In the genomic region with DNA sequence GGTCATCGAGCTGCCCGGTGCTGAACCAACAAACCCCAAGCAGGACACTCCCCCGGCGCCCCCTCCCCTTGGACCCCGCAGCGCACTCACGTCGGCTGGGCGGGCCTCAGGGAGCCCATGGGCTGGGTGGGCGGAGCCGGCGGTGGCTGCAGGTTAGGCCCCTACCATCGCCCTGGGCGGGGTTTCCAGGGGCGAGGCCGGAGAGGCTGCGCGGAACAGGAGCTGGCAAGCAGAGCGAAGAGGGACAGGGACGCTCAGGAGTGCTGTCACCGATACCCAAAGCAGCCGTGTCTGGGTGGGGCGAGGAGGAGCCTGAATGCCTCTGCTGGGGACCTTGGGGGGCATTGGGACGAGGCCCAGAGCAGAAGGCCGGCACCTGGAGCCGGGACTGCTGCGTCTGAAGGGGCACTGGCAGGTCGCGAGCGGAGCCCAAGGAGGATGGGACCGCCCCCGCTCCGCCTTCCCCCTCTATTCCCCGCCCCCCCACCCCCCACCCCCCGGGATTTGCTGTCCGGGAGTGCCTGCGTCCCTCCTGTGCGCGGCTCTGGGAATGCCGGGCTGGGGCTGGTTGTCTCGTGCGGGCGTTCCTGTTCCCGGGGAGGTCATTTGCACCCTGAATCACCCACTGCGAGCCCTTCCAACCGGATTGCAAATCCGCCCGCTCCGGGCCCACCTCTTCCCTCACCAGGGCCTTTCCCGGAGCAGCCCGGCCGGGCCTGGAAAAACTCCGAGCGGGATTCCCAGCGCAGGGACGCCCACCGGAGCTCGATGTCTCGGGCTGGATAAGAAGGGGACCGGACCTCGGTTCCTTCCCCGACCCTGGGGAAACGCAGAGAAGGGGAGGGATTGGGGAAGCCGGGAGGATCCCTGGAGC, we compare ENCODE assay signal across 1 cellular context.
TF ChIP-seq lines count a peak whose summit lies in the region.

No MANE protein-coding gene starts in this region.

TF ChIP-seq in HepG2, 621 proteins besides CTCF, POLR2A, EP300 and RAD21 (continued from another document and continues in another):
- TF ChIP-seq, protein P1, sequence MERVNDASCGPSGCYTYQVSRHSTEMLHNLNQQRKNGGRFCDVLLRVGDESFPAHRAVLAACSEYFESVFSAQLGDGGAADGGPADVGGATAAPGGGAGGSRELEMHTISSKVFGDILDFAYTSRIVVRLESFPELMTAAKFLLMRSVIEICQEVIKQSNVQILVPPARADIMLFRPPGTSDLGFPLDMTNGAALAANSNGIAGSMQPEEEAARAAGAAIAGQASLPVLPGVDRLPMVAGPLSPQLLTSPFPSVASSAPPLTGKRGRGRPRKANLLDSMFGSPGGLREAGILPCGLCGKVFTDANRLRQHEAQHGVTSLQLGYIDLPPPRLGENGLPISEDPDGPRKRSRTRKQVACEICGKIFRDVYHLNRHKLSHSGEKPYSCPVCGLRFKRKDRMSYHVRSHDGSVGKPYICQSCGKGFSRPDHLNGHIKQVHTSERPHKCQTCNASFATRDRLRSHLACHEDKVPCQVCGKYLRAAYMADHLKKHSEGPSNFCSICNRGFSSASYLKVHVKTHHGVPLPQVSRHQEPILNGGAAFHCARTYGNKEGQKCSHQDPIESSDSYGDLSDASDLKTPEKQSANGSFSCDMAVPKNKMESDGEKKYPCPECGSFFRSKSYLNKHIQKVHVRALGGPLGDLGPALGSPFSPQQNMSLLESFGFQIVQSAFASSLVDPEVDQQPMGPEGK (CRISPR knock-in tag; IDR thresholded peaks at IDR 0.05): peak; percentile 67
- TF ChIP-seq RXRB (CRISPR knock-in tag; IDR thresholded peaks at IDR 0.05; ENCODE audit: borderline replicate concordance) (peak; percentile 16; the same call in 1 of the 2 replicates), ZFP82 (CRISPR knock-in tag; IDR thresholded peaks at IDR 0.05; ENCODE audit: borderline replicate concordance) (peak; percentile 54; the same call in 1 of the 2 replicates), KLF6 (CRISPR knock-in tag; IDR thresholded peaks at IDR 0.05) (0 out of 2 replicates have a peak, but pooled peaks have one; percentile 34), ERF (CRISPR knock-in tag; IDR thresholded peaks at IDR 0.05) (peak; percentile 66), MYC (CRISPR knock-in tag; IDR thresholded peaks at IDR 0.05; ENCODE audit: borderline replicate concordance) (peak; percentile 35; the same call in 1 of the 2 replicates), SP4 (CRISPR knock-in tag; IDR thresholded peaks at IDR 0.05) (peak; percentile 36; the same call in 1 of the 2 replicates), ZNF205 (CRISPR knock-in tag; IDR thresholded peaks at IDR 0.05) (0 out of 2 replicates have a peak, but pooled peaks have one; percentile 35), ZNF44 (CRISPR knock-in tag; IDR thresholded peaks at IDR 0.05) (0 out of 2 replicates have a peak, but pooled peaks have one; percentile 57), ZNF792 (CRISPR knock-in tag; IDR thresholded peaks at IDR 0.05) (0 out of 2 replicates have a peak, but pooled peaks have one; percentile 43), ZNF768 (CRISPR knock-in tag; IDR thresholded peaks at IDR 0.05) (peak; percentile 7; the same call in 1 of the 2 replicates), ZBTB7B (CRISPR knock-in tag; IDR thresholded peaks at IDR 0.05) (peak; percentile 26; the same call in 1 of the 2 replicates), ZNF567 (CRISPR knock-in tag; IDR thresholded peaks at IDR 0.05; ENCODE audit: borderline replicate concordance) (no peak), HNRNPK (IDR thresholded peaks at IDR 0.05; ENCODE audit: low read depth, low read length, poor library complexity, severe bottlenecking) (peak; percentile 76), ZNF17 (CRISPR knock-in tag; IDR thresholded peaks at IDR 0.05) (no peak), HOXA3 (CRISPR knock-in tag; IDR thresholded peaks at IDR 0.05) (peak; percentile 32; the same call in 1 of the 2 replicates), PHF8 (CRISPR knock-in tag; IDR thresholded peaks at IDR 0.05) (no peak; the same call in none of the 2 replicates), ZNF614 (CRISPR knock-in tag; IDR thresholded peaks at IDR 0.05; ENCODE audit: borderline replicate concordance) (peak; percentile 17; the same call in 1 of the 2 replicates), ZNF547 (CRISPR knock-in tag; IDR thresholded peaks at IDR 0.05) (peak; percentile 56; the same call in 1 of the 2 replicates), GATAD1 (CRISPR knock-in tag; IDR thresholded peaks at IDR 0.05) (no peak; the same call in 1 of the 2 replicates), ZMYM3 (CRISPR knock-in tag; IDR thresholded peaks at IDR 0.05) (peak; percentile 41; the same call in 1 of the 2 replicates), MAZ (IDR thresholded peaks at IDR 0.05; ENCODE audit: borderline replicate concordance, low read depth, low read length) (no peak), MAZ (CRISPR knock-in tag; IDR thresholded peaks at IDR 0.05; ENCODE audit: low read depth) (0 out of 2 replicates have a peak, but pooled peaks have one; percentile 14), KAT8 (CRISPR knock-in tag; IDR thresholded peaks at IDR 0.05) (0 out of 2 replicates have a peak, but pooled peaks have one; percentile 5), SMARCE1 (IDR thresholded peaks at IDR 0.05; ENCODE audit: borderline replicate concordance) (no peak), PLRG1 (conservative IDR thresholded peaks at IDR 0.05) (no peak), GABPB1 (CRISPR knock-in tag; IDR thresholded peaks at IDR 0.05) (peak; percentile 61; the same call in 1 of the 2 replicates), ZNF563 (CRISPR knock-in tag; IDR thresholded peaks at IDR 0.05) (no peak), ZSCAN12 (CRISPR knock-in tag; IDR thresholded peaks at IDR 0.05) (no peak), HNRNPLL (IDR thresholded peaks at IDR 0.05; ENCODE audit: low read depth, low read length, poor library complexity, severe bottlenecking) (peak; percentile 47), XRCC5 (optimal IDR thresholded peaks at IDR 0.05; ENCODE audit: low read length) (peak; percentile 47)
- TF ChIP-seq, protein P2, sequence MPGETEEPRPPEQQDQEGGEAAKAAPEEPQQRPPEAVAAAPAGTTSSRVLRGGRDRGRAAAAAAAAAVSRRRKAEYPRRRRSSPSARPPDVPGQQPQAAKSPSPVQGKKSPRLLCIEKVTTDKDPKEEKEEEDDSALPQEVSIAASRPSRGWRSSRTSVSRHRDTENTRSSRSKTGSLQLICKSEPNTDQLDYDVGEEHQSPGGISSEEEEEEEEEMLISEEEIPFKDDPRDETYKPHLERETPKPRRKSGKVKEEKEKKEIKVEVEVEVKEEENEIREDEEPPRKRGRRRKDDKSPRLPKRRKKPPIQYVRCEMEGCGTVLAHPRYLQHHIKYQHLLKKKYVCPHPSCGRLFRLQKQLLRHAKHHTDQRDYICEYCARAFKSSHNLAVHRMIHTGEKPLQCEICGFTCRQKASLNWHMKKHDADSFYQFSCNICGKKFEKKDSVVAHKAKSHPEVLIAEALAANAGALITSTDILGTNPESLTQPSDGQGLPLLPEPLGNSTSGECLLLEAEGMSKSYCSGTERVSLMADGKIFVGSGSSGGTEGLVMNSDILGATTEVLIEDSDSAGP (CRISPR knock-in tag; IDR thresholded peaks at IDR 0.05; ENCODE audit: borderline replicate concordance): peak; percentile 52; the same call in 1 of the 2 replicates
- TF ChIP-seq, protein P3, sequence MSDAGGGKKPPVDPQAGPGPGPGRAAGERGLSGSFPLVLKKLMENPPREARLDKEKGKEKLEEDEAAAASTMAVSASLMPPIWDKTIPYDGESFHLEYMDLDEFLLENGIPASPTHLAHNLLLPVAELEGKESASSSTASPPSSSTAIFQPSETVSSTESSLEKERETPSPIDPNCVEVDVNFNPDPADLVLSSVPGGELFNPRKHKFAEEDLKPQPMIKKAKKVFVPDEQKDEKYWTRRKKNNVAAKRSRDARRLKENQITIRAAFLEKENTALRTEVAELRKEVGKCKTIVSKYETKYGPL (CRISPR knock-in tag; IDR thresholded peaks at IDR 0.05): no peak
- TF ChIP-seq, protein P4, sequence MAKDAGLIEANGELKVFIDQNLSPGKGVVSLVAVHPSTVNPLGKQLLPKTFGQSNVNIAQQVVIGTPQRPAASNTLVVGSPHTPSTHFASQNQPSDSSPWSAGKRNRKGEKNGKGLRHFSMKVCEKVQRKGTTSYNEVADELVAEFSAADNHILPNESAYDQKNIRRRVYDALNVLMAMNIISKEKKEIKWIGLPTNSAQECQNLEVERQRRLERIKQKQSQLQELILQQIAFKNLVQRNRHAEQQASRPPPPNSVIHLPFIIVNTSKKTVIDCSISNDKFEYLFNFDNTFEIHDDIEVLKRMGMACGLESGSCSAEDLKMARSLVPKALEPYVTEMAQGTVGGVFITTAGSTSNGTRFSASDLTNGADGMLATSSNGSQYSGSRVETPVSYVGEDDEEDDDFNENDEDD (CRISPR knock-in tag; IDR thresholded peaks at IDR 0.05; ENCODE audit: borderline replicate concordance): no peak
- TF ChIP-seq, protein P5, sequence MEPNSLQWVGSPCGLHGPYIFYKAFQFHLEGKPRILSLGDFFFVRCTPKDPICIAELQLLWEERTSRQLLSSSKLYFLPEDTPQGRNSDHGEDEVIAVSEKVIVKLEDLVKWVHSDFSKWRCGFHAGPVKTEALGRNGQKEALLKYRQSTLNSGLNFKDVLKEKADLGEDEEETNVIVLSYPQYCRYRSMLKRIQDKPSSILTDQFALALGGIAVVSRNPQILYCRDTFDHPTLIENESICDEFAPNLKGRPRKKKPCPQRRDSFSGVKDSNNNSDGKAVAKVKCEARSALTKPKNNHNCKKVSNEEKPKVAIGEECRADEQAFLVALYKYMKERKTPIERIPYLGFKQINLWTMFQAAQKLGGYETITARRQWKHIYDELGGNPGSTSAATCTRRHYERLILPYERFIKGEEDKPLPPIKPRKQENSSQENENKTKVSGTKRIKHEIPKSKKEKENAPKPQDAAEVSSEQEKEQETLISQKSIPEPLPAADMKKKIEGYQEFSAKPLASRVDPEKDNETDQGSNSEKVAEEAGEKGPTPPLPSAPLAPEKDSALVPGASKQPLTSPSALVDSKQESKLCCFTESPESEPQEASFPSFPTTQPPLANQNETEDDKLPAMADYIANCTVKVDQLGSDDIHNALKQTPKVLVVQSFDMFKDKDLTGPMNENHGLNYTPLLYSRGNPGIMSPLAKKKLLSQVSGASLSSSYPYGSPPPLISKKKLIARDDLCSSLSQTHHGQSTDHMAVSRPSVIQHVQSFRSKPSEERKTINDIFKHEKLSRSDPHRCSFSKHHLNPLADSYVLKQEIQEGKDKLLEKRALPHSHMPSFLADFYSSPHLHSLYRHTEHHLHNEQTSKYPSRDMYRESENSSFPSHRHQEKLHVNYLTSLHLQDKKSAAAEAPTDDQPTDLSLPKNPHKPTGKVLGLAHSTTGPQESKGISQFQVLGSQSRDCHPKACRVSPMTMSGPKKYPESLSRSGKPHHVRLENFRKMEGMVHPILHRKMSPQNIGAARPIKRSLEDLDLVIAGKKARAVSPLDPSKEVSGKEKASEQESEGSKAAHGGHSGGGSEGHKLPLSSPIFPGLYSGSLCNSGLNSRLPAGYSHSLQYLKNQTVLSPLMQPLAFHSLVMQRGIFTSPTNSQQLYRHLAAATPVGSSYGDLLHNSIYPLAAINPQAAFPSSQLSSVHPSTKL (CRISPR knock-in tag; IDR thresholded peaks at IDR 0.05): peak; percentile 8; the same call in 1 of the 2 replicates
- TF ChIP-seq, protein P6, sequence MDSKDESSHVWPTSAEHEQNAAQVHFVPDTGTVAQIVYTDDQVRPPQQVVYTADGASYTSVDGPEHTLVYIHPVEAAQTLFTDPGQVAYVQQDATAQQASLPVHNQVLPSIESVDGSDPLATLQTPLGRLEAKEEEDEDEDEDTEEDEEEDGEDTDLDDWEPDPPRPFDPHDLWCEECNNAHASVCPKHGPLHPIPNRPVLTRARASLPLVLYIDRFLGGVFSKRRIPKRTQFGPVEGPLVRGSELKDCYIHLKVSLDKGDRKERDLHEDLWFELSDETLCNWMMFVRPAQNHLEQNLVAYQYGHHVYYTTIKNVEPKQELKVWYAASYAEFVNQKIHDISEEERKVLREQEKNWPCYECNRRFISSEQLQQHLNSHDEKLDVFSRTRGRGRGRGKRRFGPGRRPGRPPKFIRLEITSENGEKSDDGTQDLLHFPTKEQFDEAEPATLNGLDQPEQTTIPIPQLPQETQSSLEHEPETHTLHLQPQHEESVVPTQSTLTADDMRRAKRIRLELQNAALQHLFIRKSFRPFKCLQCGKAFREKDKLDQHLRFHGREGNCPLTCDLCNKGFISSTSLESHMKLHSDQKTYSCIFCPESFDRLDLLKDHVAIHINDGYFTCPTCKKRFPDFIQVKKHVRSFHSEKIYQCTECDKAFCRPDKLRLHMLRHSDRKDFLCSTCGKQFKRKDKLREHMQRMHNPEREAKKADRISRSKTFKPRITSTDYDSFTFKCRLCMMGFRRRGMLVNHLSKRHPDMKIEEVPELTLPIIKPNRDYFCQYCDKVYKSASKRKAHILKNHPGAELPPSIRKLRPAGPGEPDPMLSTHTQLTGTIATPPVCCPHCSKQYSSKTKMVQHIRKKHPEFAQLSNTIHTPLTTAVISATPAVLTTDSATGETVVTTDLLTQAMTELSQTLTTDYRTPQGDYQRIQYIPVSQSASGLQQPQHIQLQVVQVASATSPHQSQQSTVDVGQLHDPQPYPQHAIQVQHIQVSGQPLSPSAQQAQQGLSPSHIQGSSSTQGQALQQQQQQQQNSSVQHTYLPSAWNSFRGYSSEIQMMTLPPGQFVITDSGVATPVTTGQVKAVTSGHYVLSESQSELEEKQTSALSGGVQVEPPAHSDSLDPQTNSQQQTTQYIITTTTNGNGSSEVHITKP (CRISPR knock-in tag; IDR thresholded peaks at IDR 0.05; ENCODE audit: low read depth): peak; percentile 83
- TF ChIP-seq, protein P7, sequence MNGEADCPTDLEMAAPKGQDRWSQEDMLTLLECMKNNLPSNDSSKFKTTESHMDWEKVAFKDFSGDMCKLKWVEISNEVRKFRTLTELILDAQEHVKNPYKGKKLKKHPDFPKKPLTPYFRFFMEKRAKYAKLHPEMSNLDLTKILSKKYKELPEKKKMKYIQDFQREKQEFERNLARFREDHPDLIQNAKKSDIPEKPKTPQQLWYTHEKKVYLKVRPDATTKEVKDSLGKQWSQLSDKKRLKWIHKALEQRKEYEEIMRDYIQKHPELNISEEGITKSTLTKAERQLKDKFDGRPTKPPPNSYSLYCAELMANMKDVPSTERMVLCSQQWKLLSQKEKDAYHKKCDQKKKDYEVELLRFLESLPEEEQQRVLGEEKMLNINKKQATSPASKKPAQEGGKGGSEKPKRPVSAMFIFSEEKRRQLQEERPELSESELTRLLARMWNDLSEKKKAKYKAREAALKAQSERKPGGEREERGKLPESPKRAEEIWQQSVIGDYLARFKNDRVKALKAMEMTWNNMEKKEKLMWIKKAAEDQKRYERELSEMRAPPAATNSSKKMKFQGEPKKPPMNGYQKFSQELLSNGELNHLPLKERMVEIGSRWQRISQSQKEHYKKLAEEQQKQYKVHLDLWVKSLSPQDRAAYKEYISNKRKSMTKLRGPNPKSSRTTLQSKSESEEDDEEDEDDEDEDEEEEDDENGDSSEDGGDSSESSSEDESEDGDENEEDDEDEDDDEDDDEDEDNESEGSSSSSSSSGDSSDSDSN (CRISPR knock-in tag; IDR thresholded peaks at IDR 0.05): no peak; the same call in 1 of the 2 replicates
- TF ChIP-seq, protein P8, sequence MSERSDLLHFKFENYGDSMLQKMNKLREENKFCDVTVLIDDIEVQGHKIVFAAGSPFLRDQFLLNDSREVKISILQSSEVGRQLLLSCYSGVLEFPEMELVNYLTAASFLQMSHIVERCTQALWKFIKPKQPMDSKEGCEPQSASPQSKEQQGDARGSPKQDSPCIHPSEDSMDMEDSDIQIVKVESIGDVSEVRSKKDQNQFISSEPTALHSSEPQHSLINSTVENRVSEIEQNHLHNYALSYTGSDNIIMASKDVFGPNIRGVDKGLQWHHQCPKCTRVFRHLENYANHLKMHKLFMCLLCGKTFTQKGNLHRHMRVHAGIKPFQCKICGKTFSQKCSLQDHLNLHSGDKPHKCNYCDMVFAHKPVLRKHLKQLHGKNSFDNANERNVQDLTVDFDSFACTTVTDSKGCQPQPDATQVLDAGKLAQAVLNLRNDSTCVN (CRISPR knock-in tag; IDR thresholded peaks at IDR 0.05; ENCODE audit: borderline replicate concordance): 0 out of 2 replicates have a peak, but pooled peaks have one; percentile 68
